Comparison of ENCODE assay signal across 19 cellular contexts in genomic region chr12:132945806-132946506, GRCh38.
"Had no signal": no experiment of that assay in that cellular context is flagged by ENCODE, and none has a peak within 500 bp of the region (broad histone marks: within the 10 kb centered on the region; RNA-seq: fewer than 3 reads in every experiment).

No MANE protein-coding gene starts in this region.

- H3K4me3 ChIP-seq: dorsolateral prefrontal cortex, gastroesophageal sphincter, hepatocyte, mucosa of descending colon, sigmoid colon, skin epidermis, stomach had no signal

- H3K27me3 ChIP-seq: dorsolateral prefrontal cortex, esophagus squamous epithelium, gastroesophageal sphincter, hepatocyte, neutrophil, sigmoid colon, stomach had no signal

- DNase-seq: cortex of kidney; dorsolateral prefrontal cortex; effector memory CD4-positive, alpha-beta T cell; esophagus squamous epithelium; foreskin fibroblast; left colon; mammary epithelial cell; mucosa of descending colon; naive thymus-derived CD8-positive, alpha-beta T cell; posterior cingulate gyrus; sigmoid colon; stimulated activated CD4-positive, alpha-beta T cell treated with anti-CD3 and anti-CD28 coated beads, Interleukin-12 subunit alpha, Interleukin-12 subunit beta, amount 100 ng/mL, for 4 hours; stimulated activated naive CD4-positive, alpha-beta T cell; stomach; trophoblast cell had no signal

- ATAC-seq: gastroesophageal sphincter; left colon; mucosa of descending colon; naive thymus-derived CD8-positive, alpha-beta T cell had no signal

- H3K27ac ChIP-seq: dorsolateral prefrontal cortex, esophagus squamous epithelium, gastroesophageal sphincter, hepatocyte, neutrophil, sigmoid colon, skin epidermis, stomach had no signal
